Comparison of ENCODE assay signal across 19 cellular contexts in the genomic region with DNA sequence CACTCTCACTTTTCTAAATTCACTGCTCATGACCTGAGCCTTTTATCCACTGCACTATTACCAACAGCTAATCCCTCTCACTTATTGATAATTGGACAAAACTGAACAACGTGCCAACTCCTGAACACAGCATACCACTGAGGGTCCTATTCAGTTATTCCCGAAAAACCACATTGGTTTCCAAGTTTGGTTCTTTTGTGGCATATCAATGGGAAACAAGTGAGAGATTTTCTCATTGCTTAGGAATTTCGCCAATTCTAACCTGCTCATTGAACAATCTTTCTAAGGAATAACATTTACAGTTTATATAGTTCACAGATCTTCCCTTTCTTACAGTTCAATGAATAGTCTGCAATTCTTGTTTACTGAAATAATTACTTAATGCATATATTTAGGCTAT.
DNase-seq lines count a peak whose midpoint lies in the region; ATAC-seq, FAIRE-seq and TF ChIP-seq lines count a peak whose summit lies in the region.
"Had no signal": no experiment of that assay in that cellular context is flagged by ENCODE, and none has a peak within 500 bp of the region (broad histone marks: within the 10 kb centered on the region; RNA-seq: fewer than 3 reads in every experiment).

No MANE protein-coding gene starts in this region.

- H3K27me3 ChIP-seq in aorta (ENCODE audit: control insufficient read depth in 1 of 2, insufficient read depth in 2 of 2, low read length in 1 of 2): peaks cover 0 to 2% of the 10 kb centered on the region in 2 donors
- H3K27me3 ChIP-seq: BLaER1 had no signal

- WGBS in aorta, 2 donors: 75 to 78% methylated on average over 3 of the region's 3 CpGs

- no peak for TF ChIP-seq CTCF in D721Med (IDR thresholded peaks at IDR 0.05; ENCODE audit: insufficient read depth, missing control alignments)

- no peaks in the 10 kb centered on the region for H3K4me1 ChIP-seq in aorta (ENCODE audit: control insufficient read depth in 1 of 2, insufficient read depth in 2 of 2, low read length in 2 of 2)
- H3K4me1 ChIP-seq: BLaER1 had no signal

- no peaks in the 10 kb centered on the region for H3K9me3 ChIP-seq in aorta (ENCODE audit: control insufficient read depth, low read length)

- no peak overlapping the region for H3K27ac ChIP-seq in aorta (ENCODE audit: low read depth in 1 of 2, low read length in 2 of 2)
- H3K27ac ChIP-seq: BLaER1, C4-2B had no signal

- no peak for DNase-seq in D721Med (ENCODE audit: insufficient read length, low spot score)
- DNase-seq in astrocyte of the hippocampus (ENCODE audit: low read depth, low spot score): peak; percentile 82
- DNase-seq in kidney tubule cell (ENCODE audit: low spot score): peak; percentile 2
- peak; percentile 1 for DNase-seq in renal cortical epithelial cell (ENCODE audit: low read depth)
- no peak for DNase-seq in COLO668 (lab: John Stamatoyannopoulos, UW; ENCODE audit: unreplicated experiment)
- no peak for DNase-seq in aorta
- DNase-seq: CD4-positive, CD25-positive, alpha-beta regulatory T cell; CD8-positive, alpha-beta T cell; DMS153; DND-41; H9 had no signal

- H3K4me3 ChIP-seq in aorta (ENCODE audit: low read length in 2 of 2): no peak overlapping the region
- H3K4me3 ChIP-seq: BLaER1, GM23338 had no signal

- intact Hi-C loops in aorta (cut with DNase I): no loop called here

- peak; percentile 66 for FAIRE-seq in D721Med (lab: Jason Lieb, UNC)
- FAIRE-seq: G401.6, GM12892, GM19239 had no signal

- H3K36me3 ChIP-seq in aorta (ENCODE audit: control insufficient read depth in 1 of 2, insufficient read depth in 2 of 2, low read length in 1 of 2): no peaks in the 10 kb centered on the region
- H3K36me3 ChIP-seq: BLaER1 had no signal

- ATAC-seq in GM18517 (IDR thresholded peaks at IDR 0.05; ENCODE audit: unreplicated experiment) (no peak), aorta (ENCODE audit: low FRiP score) (no peak)
- ATAC-seq: CD8-positive, alpha-beta T cell; GM23338; HCT116 had no signal

Comparison
In these comparisons a context has a peak if more than half of its experiments do, and no peak if none do; other contexts are left out.
1. DNase-seq: peak in astrocyte of the hippocampus (single experiment), kidney tubule cell (single experiment) and renal cortical epithelial cell (single experiment); none in D721Med (single experiment), COLO668 (single experiment) and aorta (0 of 2).